10 cellular contexts compared by ENCODE assay signal in genomic region chr20:62977613-62978558, GRCh38. TPM values are rescaled to one million over a fixed set of nuclear protein-coding genes. Genes with fewer than 3 reads are reported as not detected.
A peak's percentile ranks its signal among the peaks of the same experiment; 100 is the strongest.
DNase-seq lines count a peak whose midpoint lies in the region; ATAC-seq and TF ChIP-seq lines count a peak whose summit lies in the region.
"Had no signal": no experiment of that assay in that cellular context is flagged by ENCODE, and none has a peak within 500 bp of the region (broad histone marks: within the 10 kb centered on the region; RNA-seq: fewer than 3 reads in every experiment).

No MANE protein-coding gene starts in this region.

- H3K36me3 ChIP-seq in tibial artery (no peaks in the 10 kb centered on the region), GM23248 (ENCODE audit: low read depth) (no peaks in the 10 kb centered on the region)
- H3K36me3 ChIP-seq: SJSA1 had no signal

- no peak overlapping the region for H3K27ac Mint-ChIP-seq in activated T-cell treated with anti-CD3 and anti-CD28 coated beads, Interleukin-2, amount 50 U/mL, for 72 hours

- H3K4me3 Mint-ChIP-seq in activated T-cell treated with anti-CD3 and anti-CD28 coated beads, Interleukin-2, amount 50 U/mL, for 72 hours, result peak overlapping the region; percentile 63 to 64

- no peaks in the 10 kb centered on the region for H3K9me3 Mint-ChIP-seq in activated T-cell treated with anti-CD3 and anti-CD28 coated beads, Interleukin-2, amount 50 U/mL, for 72 hours

- no peaks in the 10 kb centered on the region for H4K20me1 ChIP-seq in GM23248 (ENCODE audit: insufficient read depth)

- H3K27me3 ChIP-seq in tibial artery (peaks cover 0 to 100% of the 10 kb centered on the region in 2 donors), GM23248 (replicated peaks; ENCODE audit: insufficient read depth) (peaks cover 51% of the 10 kb centered on the region)

- H3K4me2 ChIP-seq in GM23248 (ENCODE audit: unreplicated experiment), result no peak overlapping the region

- H3K27me3 Mint-ChIP-seq in activated T-cell treated with anti-CD3 and anti-CD28 coated beads, Interleukin-2, amount 50 U/mL, for 72 hours (ENCODE audit: low read depth), result peaks cover 36% of the 10 kb centered on the region

- no peaks in the 10 kb centered on the region for H3K36me3 Mint-ChIP-seq in activated T-cell treated with anti-CD3 and anti-CD28 coated beads, Interleukin-2, amount 50 U/mL, for 72 hours (ENCODE audit: insufficient read depth in 2 of 2)

- no peaks in the 10 kb centered on the region for H3K9me2 ChIP-seq in GM23248 (ENCODE audit: insufficient read depth)

- H3K4me3 ChIP-seq in tibial artery (no peak overlapping the region), GM23248 (no peak overlapping the region)
- H3K4me3 ChIP-seq: SJSA1 had no signal

- no peaks in the 10 kb centered on the region for H3F3A ChIP-seq in GM23248 (ENCODE audit: insufficient read depth)

- no peak overlapping the region for H3K27ac ChIP-seq in tibial artery
- H3K27ac ChIP-seq in GM23248, result no peak overlapping the region
- H3K27ac ChIP-seq: SJSA1 had no signal

- no peaks in the 10 kb centered on the region for H3K79me2 ChIP-seq in GM23248 (ENCODE audit: insufficient read depth)

- ATAC-seq in GM18511 (IDR thresholded peaks at IDR 0.05; ENCODE audit: unreplicated experiment), result peak; percentile 82
- ATAC-seq in HG02763 (IDR thresholded peaks at IDR 0.05; ENCODE audit: unreplicated experiment), result peak; percentile 52
- ATAC-seq in activated T-cell treated with anti-CD3 and anti-CD28 coated beads, Interleukin-2, amount 50 U/mL, for 72 hours (replicated peaks in 1 of 2), result peak; percentile 87

- no peak overlapping the region for H2AFZ ChIP-seq in GM23248

- WGBS in GM23248 (ENCODE audit: low coverage in 1 of 2, low lambda C conversion rate in 2 of 2, missing lambda C conversion rate in 2 of 2), 2 experiments, result 61% methylated on average over 36 to 38 of the region's 38 CpGs

- DNase-seq in NCI-H774 (lab: John Stamatoyannopoulos, UW) (peak; percentile 78), SIG-M5 (lab: John Stamatoyannopoulos, UW) (no peak), tibial artery (no peak), GM23248 (no peak)
- DNase-seq in activated T-cell treated with anti-CD3 and anti-CD28 coated beads, Interleukin-2, amount 50 U/mL, for 72 hours, result peak; percentile 82 to 88
- DNase-seq in stimulated activated CD4-positive, alpha-beta T cell treated with anti-CD3 and anti-CD28 coated beads, Interleukin-4, amount 100 ng/mL, for 48 hours (ENCODE audit: low read depth in 2 of 2), result peak; percentile 69 to 71

- intact Hi-C loops in tibial artery (cut with DNase I; ENCODE audit: low total_unique reads), result no loop called here

- H3K4me1 Mint-ChIP-seq in activated T-cell treated with anti-CD3 and anti-CD28 coated beads, Interleukin-2, amount 50 U/mL, for 72 hours (ENCODE audit: low read depth), result peaks cover 29% of the 10 kb centered on the region

- no peak overlapping the region for H3K9ac ChIP-seq in GM23248

- no peaks in the 10 kb centered on the region for H3K9me3 ChIP-seq in tibial artery
- no peaks in the 10 kb centered on the region for H3K9me3 ChIP-seq in GM23248 (ENCODE audit: low read depth)
- H3K9me3 ChIP-seq: SJSA1 had no signal

- no peak for TF ChIP-seq CTCF in tibial artery (IDR thresholded peaks at IDR 0.05)

- in situ Hi-C loops in GM23248 (cut with MboI), result no loop called here

- H3K4me1 ChIP-seq in tibial artery, result peaks cover 0 to 5% (median 3%) of the 10 kb centered on the region in 4 donors
- no peaks in the 10 kb centered on the region for H3K4me1 ChIP-seq in GM23248 (ENCODE audit: insufficient read depth)
- H3K4me1 ChIP-seq: SJSA1 had no signal

RNA-seq across cellular contexts. Expression of gene SLC17A9, which starts 25.4 kb away (rescaled TPM):
- 10 to 100 TPM; 10.2 to 11.8 TPM for total RNA-seq in activated T-cell treated with anti-CD3 and anti-CD28 coated beads, Interleukin-2, amount 50 U/mL, for 72 hours
- 11.1 and 19.5 TPM in 2 replicates for total RNA-seq in GM23248 (2014; rRNA removed; shearing (Covaris generic))
- 17.7 and 23.2 TPM in 2 replicates for polyA plus RNA-seq in GM23248 (2016; fragmentation: Nextera tagmentation; extraction: Ambion mirVana)
- total RNA-seq: SJSA1 had no signal

RNA-seq across cellular contexts. Expression of gene BHLHE23, which starts 28.9 kb away (rescaled TPM):
- total RNA-seq in activated T-cell treated with anti-CD3 and anti-CD28 coated beads, Interleukin-2, amount 50 U/mL, for 72 hours, result not detected
- not detected in 2 replicates for total RNA-seq in GM23248 (2014; rRNA removed; shearing (Covaris generic))
- polyA plus RNA-seq in GM23248 (2016; fragmentation: Nextera tagmentation; extraction: Ambion mirVana), result not detected in 2 replicates
- total RNA-seq: lung microvascular endothelial cell, SJSA1 had no signal

RNA-seq across cellular contexts. Expression of gene GID8, which starts 39.9 kb away (rescaled TPM):
- total RNA-seq in activated T-cell treated with anti-CD3 and anti-CD28 coated beads, Interleukin-2, amount 50 U/mL, for 72 hours, result 10 to 100 TPM; 36.0 to 47.2 TPM
- 29.1 and 31.0 TPM in 2 replicates for total RNA-seq in GM23248 (2014; rRNA removed; shearing (Covaris generic))
- polyA plus RNA-seq in GM23248 (2016; fragmentation: Nextera tagmentation; extraction: Ambion mirVana), result 17.5 and 17.6 TPM in 2 replicates

RNA-seq across cellular contexts. Expression of gene DIDO1, which starts 51.6 kb away (rescaled TPM):
- total RNA-seq in activated T-cell treated with anti-CD3 and anti-CD28 coated beads, Interleukin-2, amount 50 U/mL, for 72 hours, result 10 to 100 TPM; 50.0 TPM
- total RNA-seq in GM23248 (2014; rRNA removed; shearing (Covaris generic)), result 28.6 and 37.1 TPM in 2 replicates
- 15.5 and 16.2 TPM in 2 replicates for polyA plus RNA-seq in GM23248 (2016; fragmentation: Nextera tagmentation; extraction: Ambion mirVana)

Comparison
In these comparisons a context has a peak if more than half of its experiments do, and no peak if none do; other contexts are left out.
1. DNase-seq: peak in NCI-H774 (single experiment), activated T-cell treated with anti-CD3 and anti-CD28 coated beads, Interleukin-2, amount 50 U/mL, for 72 hours (2 of 2) and stimulated activated CD4-positive, alpha-beta T cell treated with anti-CD3 and anti-CD28 coated beads, Interleukin-4, amount 100 ng/mL, for 48 hours (2 of 2); none in SIG-M5 (single experiment), tibial artery (0 of 2) and GM23248 (single experiment).
2. Peak in every context shown above with its lines, with median percentiles within 50 percentile points of each other: ATAC-seq.